8 cellular contexts compared by ENCODE assay signal in genomic region chr7:2405601-2406345, GRCh38.
DNase-seq lines count a peak whose midpoint lies in the region; ATAC-seq lines count a peak whose summit lies in the region.

No MANE protein-coding gene starts in this region.

- DNase-seq in T-helper 9 cell (peak; percentile 44), AG08395 (ENCODE audit: low spot score) (no peak), retina (no peak), hippocampal formation (lab: John Stamatoyannopoulos, UW) (no peak)

- ATAC-seq in GM19035 (IDR thresholded peaks at IDR 0.05; ENCODE audit: unreplicated experiment), result peak; percentile 41
- peak; percentile 37 for ATAC-seq in HG03045 (IDR thresholded peaks at IDR 0.05; ENCODE audit: unreplicated experiment)

- H3K4me1 ChIP-seq in duodenal mucosa (ENCODE audit: control insufficient read depth in 1 of 2, insufficient read depth in 2 of 2, low read length in 2 of 2) (peaks cover 6 to 37% of the 10 kb centered on the region in 2 donors), subcutaneous abdominal adipose tissue (ENCODE audit: control insufficient read depth in 5 of 5, insufficient read depth in 5 of 5, low read length in 5 of 5) (peaks cover 3 to 74% (median 52%) of the 10 kb centered on the region in 5 donors)

- H3K9me3 ChIP-seq in duodenal mucosa (ENCODE audit: control insufficient read depth in 1 of 2, low read length in 2 of 2), result no peaks in the 10 kb centered on the region
- H3K9me3 ChIP-seq in subcutaneous abdominal adipose tissue (ENCODE audit: control insufficient read depth in 5 of 5, low read length in 5 of 5), result no peaks in the 10 kb centered on the region

- H3K9ac ChIP-seq in duodenal mucosa (ENCODE audit: low read depth in 1 of 2, low read length in 2 of 2), result peak overlapping the region; percentile 28 to 48
- H3K9ac ChIP-seq in subcutaneous abdominal adipose tissue (ENCODE audit: low read length in 5 of 5), result no peak overlapping the region

- H3K27ac ChIP-seq in duodenal mucosa (ENCODE audit: low read depth, low read length) (no peak overlapping the region), subcutaneous abdominal adipose tissue (ENCODE audit: low read depth, low read length) (no peak overlapping the region)

- H3K27me3 ChIP-seq in duodenal mucosa (ENCODE audit: control insufficient read depth in 1 of 2, insufficient read depth in 2 of 2, low read length in 2 of 2) (no peaks in the 10 kb centered on the region), subcutaneous abdominal adipose tissue (ENCODE audit: control insufficient read depth in 5 of 5, insufficient read depth in 4 of 5, low read length in 5 of 5) (no peaks in the 10 kb centered on the region)

- no peaks in the 10 kb centered on the region for H3K36me3 ChIP-seq in duodenal mucosa (ENCODE audit: control insufficient read depth in 1 of 2, insufficient read depth in 2 of 2, low read length in 2 of 2)
- H3K36me3 ChIP-seq in subcutaneous abdominal adipose tissue (ENCODE audit: control insufficient read depth in 5 of 5, insufficient read depth in 5 of 5, low read length in 5 of 5), result no peaks in the 10 kb centered on the region

- H3K4me3 ChIP-seq in duodenal mucosa (ENCODE audit: low read depth in 1 of 2, low read length in 2 of 2), result peak overlapping the region; percentile 58 to 73
- H3K4me3 ChIP-seq in subcutaneous abdominal adipose tissue (ENCODE audit: low read depth in 1 of 5, low read length in 5 of 5), result peak overlapping the region in 3 of 5 donors; percentile 16 to 34 (median 29)

Comparison
In these comparisons a context has a peak if more than half of its experiments do, and no peak if none do; other contexts are left out.
1. H3K9ac ChIP-seq: peak in duodenal mucosa (2 of 2); none in subcutaneous abdominal adipose tissue (0 of 5).